In genomic region chr1:30902653-30903290, GRCh38 we compare ENCODE assay signal across 14 cellular contexts. TPM values are rescaled to one million over a fixed set of nuclear protein-coding genes. Genes with fewer than 3 reads are reported as not detected.
A peak's percentile ranks its signal among the peaks of the same experiment; 100 is the strongest.
DNase-seq lines count a peak whose midpoint lies in the region; ATAC-seq and TF ChIP-seq lines count a peak whose summit lies in the region.
"Had no signal": no experiment of that assay in that cellular context is flagged by ENCODE, and none has a peak within 500 bp of the region (broad histone marks: within the 10 kb centered on the region; RNA-seq: fewer than 3 reads in every experiment).

No MANE protein-coding gene starts in this region.

- H3K27ac ChIP-seq in SK-N-SH (ENCODE audit: low read depth in 2 of 2, low read length in 1 of 2) (no peak overlapping the region; a peak in 1 of 4 replicates), heart right ventricle (peak overlapping the region; percentile 38 to 82 (median 72)), urinary bladder (ENCODE audit: low read depth) (peak overlapping the region; percentile 65)
- H3K27ac ChIP-seq: 22Rv1 had no signal

- H3K9me2 ChIP-seq in SK-N-SH = no peaks in the 10 kb centered on the region

- peak overlapping the region; percentile 68 for H3K4me3 Mint-ChIP-seq in neural crest cell
- H3K4me3 Mint-ChIP-seq: T-helper 2 cell treated with Interferon-gamma antibody and Interleukin-4, amounts not matched to agents 5 μg/mL and 100 μg/mL, for 36 hours had no signal

- peaks cover 52% of the 10 kb centered on the region for H3K4me1 Mint-ChIP-seq in neural crest cell

- H2AFZ ChIP-seq in SK-N-SH (ENCODE audit: low read depth) = no peak overlapping the region

- no peaks in the 10 kb centered on the region for H3K9me3 Mint-ChIP-seq in neural crest cell
- H3K9me3 Mint-ChIP-seq: T-helper 2 cell treated with Interferon-gamma antibody and Interleukin-4, amounts not matched to agents 5 μg/mL and 100 μg/mL, for 36 hours had no signal

- intact Hi-C loops in heart right ventricle (cut with DNase I) = loop anchor here in 1 of 10 donors (10.0 kb wide), 1 partner anchor 48 kb away; no protein-coding TSS in a partner anchor

- WGBS in SK-N-SH (ENCODE audit: low lambda C conversion rate) = 75% methylated on average over 5 of the region's 9 CpGs
- 54 to 70% methylated on average over 9 of the region's 9 CpGs for WGBS in heart right ventricle, 2 donors
- 56% methylated on average over 9 of the region's 9 CpGs for WGBS in urinary bladder

- H3K4me3 ChIP-seq in SK-N-SH (ENCODE audit: low read depth in 2 of 2, low read length in 1 of 2) = no peak overlapping the region
- no peak overlapping the region for H3K4me3 ChIP-seq in heart right ventricle
- H3K4me3 ChIP-seq in urinary bladder (ENCODE audit: low read depth, low read length) = no peak overlapping the region
- no peak overlapping the region for H3K4me3 ChIP-seq in BE2C (ENCODE audit: low read depth, low read length)

- H3K27me3 Mint-ChIP-seq in neural crest cell (ENCODE audit: low read depth) = no peaks in the 10 kb centered on the region

- H3K9me3 ChIP-seq in SK-N-SH (no peaks in the 10 kb centered on the region), heart right ventricle (no peaks in the 10 kb centered on the region), BE2C (no peaks in the 10 kb centered on the region)

- no peak for TF ChIP-seq EP300 in SK-N-SH (IDR thresholded peaks at IDR 0.05; ENCODE audit: borderline replicate concordance in 1 of 2, low read depth in 1 of 2, low read length in 1 of 2)

- H3K4me2 ChIP-seq in SK-N-SH = no peak overlapping the region

- no peaks in the 10 kb centered on the region for H3K36me3 Mint-ChIP-seq in neural crest cell (ENCODE audit: low read depth)

- H3K9ac ChIP-seq in SK-N-SH = no peak overlapping the region

- H4K20me1 ChIP-seq in SK-N-SH (ENCODE audit: insufficient read depth) = peaks cover 93% of the 10 kb centered on the region

- H3K4me1 ChIP-seq in SK-N-SH (ENCODE audit: control insufficient read depth in 1 of 2, insufficient read depth in 2 of 2, low read depth in 1 of 2, low read length in 1 of 2) (peaks cover 0 to 36% of the 10 kb centered on the region in 2 experiments; a peak in 1 of 4 replicates), heart right ventricle (peaks cover 17 to 60% (median 40%) of the 10 kb centered on the region in 9 donors), urinary bladder (ENCODE audit: insufficient read depth) (peaks cover 1% of the 10 kb centered on the region), BE2C (no peaks in the 10 kb centered on the region)

- POLR2A ChIA-PET in SK-N-SH (lab: Yijun Ruan, JAX) = interaction anchor here (0.6 kb wide), 1 partner anchor 15 kb away, joined by 3 read pairs; no protein-coding TSS in a partner anchor

- ATAC-seq in SK-N-SH treated with all-trans-retinoic acid at 6 μM for 48 hours = no peak; the same call in 2 of the 3 replicates
- peak in 7 of 8 donors; percentile 14 to 39 (median 16) for ATAC-seq in heart right ventricle

- peak overlapping the region; percentile 91 for H3K27ac Mint-ChIP-seq in neural crest cell (ENCODE audit: unreplicated experiment)
- H3K27ac Mint-ChIP-seq: T-helper 2 cell treated with Interferon-gamma antibody and Interleukin-4, amounts not matched to agents 5 μg/mL and 100 μg/mL, for 36 hours had no signal

- no peaks in the 10 kb centered on the region for H3K27me3 ChIP-seq in SK-N-SH (ENCODE audit: insufficient read depth)
- peaks cover 0 to 12% (median 0%) of the 10 kb centered on the region in 7 donors for H3K27me3 ChIP-seq in heart right ventricle
- no peaks in the 10 kb centered on the region for H3K27me3 ChIP-seq in BE2C

- H3K79me2 ChIP-seq in SK-N-SH (ENCODE audit: insufficient read depth) = peaks cover 67% of the 10 kb centered on the region

- TF ChIP-seq RAD21 in SK-N-SH (IDR thresholded peaks at IDR 0.05; ENCODE audit: low read length) = peak; percentile 9; the same call in 1 of the 2 replicates

- no peak for DNase-seq in SK-N-SH
- DNase-seq in heart right ventricle = no peak
- no peak for DNase-seq in neural crest cell (ENCODE audit: low read depth, low spot score)
- DNase-seq in BE2C = no peak
- no peak for DNase-seq in SIG-M5 (lab: John Stamatoyannopoulos, UW)
- no peak for DNase-seq in CD1c-positive myeloid dendritic cell (ENCODE audit: extremely low spot score)
- DNase-seq: activated CD4-positive, alpha-beta T cell treated with anti-CD3 and anti-CD28 coated beads, Interleukin-2, amount 50 U/mL, for 4 hours; kidney glomerular epithelial cell; NCI-H2227 treated with DMSO at 0.1 percent for 48 hours; stimulated activated CD4-positive, alpha-beta T cell treated with anti-CD3 and anti-CD28 coated beads, Interleukin-4, amount 100 ng/mL, for 24 hours had no signal

- CTCF ChIA-PET in SK-N-SH (lab: Yijun Ruan, JAX) = interaction anchor here (0.8 to 47.0 kb wide), 6 partner anchors 12 to 183 kb away, joined by 3 to 1422 read pairs (median 4); no protein-coding TSS in a partner anchor

- H3K36me3 ChIP-seq in SK-N-SH (replicated peaks in 1 of 2; ENCODE audit: control insufficient read depth in 1 of 2, insufficient read depth in 2 of 2, low read length in 1 of 2) (no peaks in the 10 kb centered on the region), heart right ventricle (no peaks in the 10 kb centered on the region), urinary bladder (ENCODE audit: insufficient read depth) (no peaks in the 10 kb centered on the region), BE2C (no peaks in the 10 kb centered on the region)

- TF ChIP-seq CTCF in SK-N-SH (IDR thresholded peaks at IDR 0.05) = no peak
- no peak for TF ChIP-seq CTCF in heart right ventricle (IDR thresholded peaks at IDR 0.05)
- TF ChIP-seq CTCF in neural crest cell (conservative IDR thresholded peaks at IDR 0.05) = no peak
- TF ChIP-seq CTCF in BE2C (IDR thresholded peaks at IDR 0.05; ENCODE audit: low read depth, low read length) = no peak

- no peaks in the 10 kb centered on the region for H3F3A ChIP-seq in SK-N-SH (replicated peaks; ENCODE audit: insufficient read depth)

TF ChIP-seq in SK-N-SH, 30 proteins besides CTCF, POLR2A, EP300 and RAD21 (continues in another document):
- TF ChIP-seq POLR2AphosphoS5 (IDR thresholded peaks at IDR 0.05; ENCODE audit: low read depth, low read length) = no peak
- TF ChIP-seq CHD2 (IDR thresholded peaks at IDR 0.05; ENCODE audit: low read length, partially characterized antibody) = no peak
- TF ChIP-seq FOXJ3 (CRISPR knock-in tag; IDR thresholded peaks at IDR 0.05) = no peak
- TF ChIP-seq MEF2A (IDR thresholded peaks at IDR 0.05; ENCODE audit: borderline replicate concordance, low read depth) = no peak
- no peak for TF ChIP-seq FOXM1 (IDR thresholded peaks at IDR 0.05; ENCODE audit: low read depth)
- no peak for TF ChIP-seq SIN3A (IDR thresholded peaks at IDR 0.05; ENCODE audit: borderline replicate concordance, low read depth, low read length)
- TF ChIP-seq TEAD4 (IDR thresholded peaks at IDR 0.05; ENCODE audit: borderline replicate concordance, insufficient read depth) = no peak
- TF ChIP-seq FOSL2 (IDR thresholded peaks at IDR 0.05; ENCODE audit: borderline replicate concordance, low read depth) = no peak
- TF ChIP-seq GABPA (IDR thresholded peaks at IDR 0.05; ENCODE audit: low read depth) = no peak
- TF ChIP-seq IRF3 (IDR thresholded peaks at IDR 0.05; ENCODE audit: low read depth, low read length) = no peak
- no peak for TF ChIP-seq GATA2 (CRISPR knock-in tag; IDR thresholded peaks at IDR 0.05)
- no peak for TF ChIP-seq NRF1 (IDR thresholded peaks at IDR 0.05; ENCODE audit: low read depth, low read length)

TF ChIP-seq in SK-N-SH treated with all-trans-retinoic acid at 6 μM for 48 hours, 23 proteins besides CTCF, POLR2A, EP300 and RAD21 (continues in another document):
- no peak for TF ChIP-seq RARB (CRISPR knock-in tag; IDR thresholded peaks at IDR 0.05)
- TF ChIP-seq TCF4 (CRISPR knock-in tag; IDR thresholded peaks at IDR 0.05; ENCODE audit: borderline replicate concordance) = no peak
- TF ChIP-seq TOX (CRISPR knock-in tag; IDR thresholded peaks at IDR 0.05; ENCODE audit: borderline replicate concordance) = no peak
- no peak for TF ChIP-seq ISL1 (CRISPR knock-in tag; IDR thresholded peaks at IDR 0.05)
- TF ChIP-seq TSHZ2 (CRISPR knock-in tag; IDR thresholded peaks at IDR 0.05) = no peak
- no peak for TF ChIP-seq SNAI2 (CRISPR knock-in tag; IDR thresholded peaks at IDR 0.05)
- no peak for TF ChIP-seq OSR1 (CRISPR knock-in tag; IDR thresholded peaks at IDR 0.05)
- no peak for TF ChIP-seq ZNF8 (CRISPR knock-in tag; IDR thresholded peaks at IDR 0.05)
- TF ChIP-seq PPARA (CRISPR knock-in tag; IDR thresholded peaks at IDR 0.05; ENCODE audit: borderline replicate concordance) = no peak

RNA-seq across cellular contexts. Expression of gene SDC3, which starts 5.8 kb away (rescaled TPM):
- polyA plus RNA-seq in SK-N-SH (2012; rRNA removed) = 16.2 and 18.8 TPM in 2 replicates
- 14.0 and 19.2 TPM in 2 replicates for polyA plus RNA-seq in SK-N-SH (2012; cell fraction: cytosol; rRNA removed)
- 17.4 and 19.3 TPM in 2 replicates for polyA plus RNA-seq in SK-N-SH (2012; cell fraction: nucleus; rRNA removed)
- 10 to 100 TPM; 17.9 to 57.7 (median 22.1) TPM for total RNA-seq in heart right ventricle
- 10 to 100 TPM; 13.1 to 22.2 TPM for polyA plus RNA-seq in heart right ventricle
- total RNA-seq in neural crest cell = 116 and 129 TPM in 2 replicates
- total RNA-seq in urinary bladder = 32.4 TPM
- 107 TPM for polyA plus RNA-seq in urinary bladder
- 2.9 TPM for polyA plus RNA-seq in BE2C (2012; ENCODE audit: insufficient read depth, insufficient read length, low read depth)

Comparison
In these comparisons a context has a peak if more than half of its experiments do, and no peak if none do; other contexts are left out.
1. H3K27ac ChIP-seq: peak in heart right ventricle (10 of 10) and urinary bladder (single experiment); none in SK-N-SH (0 of 2).